In the genomic region with DNA sequence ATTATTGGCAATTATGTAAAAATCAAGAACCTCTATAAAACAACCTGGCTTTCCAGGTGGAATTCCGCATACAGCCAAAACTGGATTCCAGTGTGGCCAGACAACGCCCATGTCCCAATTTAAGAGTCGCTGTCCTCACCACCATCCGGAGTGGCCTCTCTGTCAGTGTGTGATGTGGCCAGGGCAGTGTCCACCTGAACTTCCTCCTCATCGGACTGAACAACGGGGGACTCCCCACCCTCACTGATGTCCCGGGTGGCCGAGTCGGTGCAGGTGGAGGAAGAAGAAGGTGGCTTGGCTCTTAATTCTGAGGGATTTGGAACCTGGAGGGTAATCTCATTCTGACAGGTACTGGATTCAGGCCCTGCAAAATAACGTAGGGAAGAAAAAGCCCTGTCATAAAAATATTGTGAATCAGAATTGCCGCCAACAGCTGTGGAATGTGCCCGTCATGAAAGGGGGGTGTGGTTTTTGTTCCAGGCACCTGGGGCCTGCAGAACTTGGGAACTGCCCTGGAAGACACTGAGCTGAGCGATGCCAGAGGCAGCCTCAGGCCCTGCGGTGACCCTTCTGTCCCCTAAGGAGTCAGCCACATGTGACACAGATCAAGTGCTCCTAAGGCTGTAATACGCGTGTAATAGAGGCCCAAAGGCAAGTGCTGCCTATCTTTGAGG, we compare ENCODE assay signal across 12 cellular contexts.
DNase-seq lines count a peak whose midpoint lies in the region; ATAC-seq lines count a peak whose summit lies in the region.
"Had no signal": no experiment of that assay in that cellular context is flagged by ENCODE, and none has a peak within 500 bp of the region (broad histone marks: within the 10 kb centered on the region; RNA-seq: fewer than 3 reads in every experiment).

No MANE protein-coding gene starts in this region.

- H3K36me3 Mint-ChIP-seq in activated T-helper 2 cell treated with anti-CD3 and anti-CD28 coated beads, Interferon-gamma antibody, Interleukin-2, Interleukin-4, amounts not matched to agents 10 μg/mL and 5 μg/mL and 100 μg/mL, durations not matched to agents 14 hours and 24 hours and 36 hours (ENCODE audit: low read depth), result peaks cover 82% of the 10 kb centered on the region
- peaks cover 70 to 91% of the 10 kb centered on the region in 2 donors for H3K36me3 Mint-ChIP-seq in stimulated activated naive B cell treated with anti-CD40 and anti-IgM and Interleukin-4, amounts not matched to agents 10 μg/mL and 1 μg/mL and 100 μg/mL, for 72 hours

- DNase-seq in activated effector memory CD4-positive, alpha-beta T cell treated with anti-CD3 and anti-CD28 coated beads, Interleukin-2, amount 50 U/mL, for 16 hours, result peak; percentile 54
- no peak for DNase-seq in activated effector memory CD4-positive, alpha-beta T cell treated with Interleukin-2 at 50 U/mL for 16 hours
- no peak for DNase-seq in activated T-helper 2 cell treated with anti-CD3 and anti-CD28 coated beads, Interferon-gamma antibody, Interleukin-2, Interleukin-4, amounts not matched to agents 10 μg/mL and 5 μg/mL and 100 μg/mL, durations not matched to agents 14 hours and 24 hours and 36 hours (ENCODE audit: low spot score)
- DNase-seq in left lobe of liver (ENCODE audit: low spot score), result peak; percentile 32
- no peak for DNase-seq in stimulated activated naive B cell treated with anti-CD40 and anti-IgM and Interleukin-4, amounts not matched to agents 10 μg/mL and 1 μg/mL and 100 μg/mL, for 72 hours
- DNase-seq in NCI-H1436 (lab: John Stamatoyannopoulos, UW), result no peak
- DNase-seq in UCSD-AML1 (lab: John Stamatoyannopoulos, UW; ENCODE audit: unreplicated experiment), result no peak
- DNase-seq: DMS 273 treated with DMSO at 0.1 percent for 48 hours, NCI-H2107, occipital lobe had no signal

- ATAC-seq in left lobe of liver (no peak), GM18868 (IDR thresholded peaks at IDR 0.05; ENCODE audit: unreplicated experiment) (no peak)
- ATAC-seq in stimulated activated naive B cell treated with anti-CD40 and anti-IgM and Interleukin-4, amounts not matched to agents 10 μg/mL and 1 μg/mL and 100 μg/mL, for 72 hours (replicated peaks), result no peak

- H3K4me1 Mint-ChIP-seq in activated T-helper 2 cell treated with anti-CD3 and anti-CD28 coated beads, Interferon-gamma antibody, Interleukin-2, Interleukin-4, amounts not matched to agents 10 μg/mL and 5 μg/mL and 100 μg/mL, durations not matched to agents 14 hours and 24 hours and 36 hours (ENCODE audit: low read depth), result peaks cover 12% of the 10 kb centered on the region
- H3K4me1 Mint-ChIP-seq in stimulated activated naive B cell treated with anti-CD40 and anti-IgM and Interleukin-4, amounts not matched to agents 10 μg/mL and 1 μg/mL and 100 μg/mL, for 72 hours, result peaks cover 29 to 31% of the 10 kb centered on the region in 2 donors

- no peaks in the 10 kb centered on the region for H3K27me3 Mint-ChIP-seq in activated T-helper 2 cell treated with anti-CD3 and anti-CD28 coated beads, Interferon-gamma antibody, Interleukin-2, Interleukin-4, amounts not matched to agents 10 μg/mL and 5 μg/mL and 100 μg/mL, durations not matched to agents 14 hours and 24 hours and 36 hours (ENCODE audit: low read depth)
- no peaks in the 10 kb centered on the region for H3K27me3 Mint-ChIP-seq in stimulated activated naive B cell treated with anti-CD40 and anti-IgM and Interleukin-4, amounts not matched to agents 10 μg/mL and 1 μg/mL and 100 μg/mL, for 72 hours

- peak overlapping the region; percentile 28 for H3K27ac Mint-ChIP-seq in activated T-helper 2 cell treated with anti-CD3 and anti-CD28 coated beads, Interferon-gamma antibody, Interleukin-2, Interleukin-4, amounts not matched to agents 10 μg/mL and 5 μg/mL and 100 μg/mL, durations not matched to agents 14 hours and 24 hours and 36 hours
- peak overlapping the region; percentile 92 for H3K27ac Mint-ChIP-seq in stimulated activated naive B cell treated with anti-CD40 and anti-IgM and Interleukin-4, amounts not matched to agents 10 μg/mL and 1 μg/mL and 100 μg/mL, for 72 hours
- H3K27ac Mint-ChIP-seq: T-helper 2 cell treated with Interferon-gamma antibody and Interleukin-4, amounts not matched to agents 5 μg/mL and 100 μg/mL, for 36 hours had no signal

- intact Hi-C loops in activated T-helper 2 cell treated with anti-CD3 and anti-CD28 coated beads, Interferon-gamma antibody, Interleukin-2, Interleukin-4, amounts not matched to agents 10 μg/mL and 5 μg/mL and 100 μg/mL, durations not matched to agents 14 hours and 24 hours and 36 hours (cut with micrococcal nuclease), result loop anchor here (5.0 to 10.0 kb wide), 2 partner anchors 99 to 682 kb away; no protein-coding TSS in a partner anchor

- no peak overlapping the region for H3K4me3 Mint-ChIP-seq in activated T-helper 2 cell treated with anti-CD3 and anti-CD28 coated beads, Interferon-gamma antibody, Interleukin-2, Interleukin-4, amounts not matched to agents 10 μg/mL and 5 μg/mL and 100 μg/mL, durations not matched to agents 14 hours and 24 hours and 36 hours (ENCODE audit: low read depth)
- no peak overlapping the region for H3K4me3 Mint-ChIP-seq in stimulated activated naive B cell treated with anti-CD40 and anti-IgM and Interleukin-4, amounts not matched to agents 10 μg/mL and 1 μg/mL and 100 μg/mL, for 72 hours
- H3K4me3 Mint-ChIP-seq: T-helper 2 cell treated with Interferon-gamma antibody and Interleukin-4, amounts not matched to agents 5 μg/mL and 100 μg/mL, for 36 hours had no signal

- H3K9me3 Mint-ChIP-seq in activated T-helper 2 cell treated with anti-CD3 and anti-CD28 coated beads, Interferon-gamma antibody, Interleukin-2, Interleukin-4, amounts not matched to agents 10 μg/mL and 5 μg/mL and 100 μg/mL, durations not matched to agents 14 hours and 24 hours and 36 hours, result no peaks in the 10 kb centered on the region
- no peaks in the 10 kb centered on the region for H3K9me3 Mint-ChIP-seq in stimulated activated naive B cell treated with anti-CD40 and anti-IgM and Interleukin-4, amounts not matched to agents 10 μg/mL and 1 μg/mL and 100 μg/mL, for 72 hours
- H3K9me3 Mint-ChIP-seq: T-helper 2 cell treated with Interferon-gamma antibody and Interleukin-4, amounts not matched to agents 5 μg/mL and 100 μg/mL, for 36 hours had no signal

Comparison
In these comparisons a context has a peak if more than half of its experiments do, and no peak if none do; other contexts are left out.
1. DNase-seq: peak in activated effector memory CD4-positive, alpha-beta T cell treated with anti-CD3 and anti-CD28 coated beads, Interleukin-2, amount 50 U/mL, for 16 hours (single experiment) and left lobe of liver (single experiment); none in activated effector memory CD4-positive, alpha-beta T cell treated with Interleukin-2 at 50 U/mL for 16 hours (single experiment), activated T-helper 2 cell treated with anti-CD3 and anti-CD28 coated beads, Interferon-gamma antibody, Interleukin-2, Interleukin-4, amounts not matched to agents 10 μg/mL and 5 μg/mL and 100 μg/mL, durations not matched to agents 14 hours and 24 hours and 36 hours (single experiment), stimulated activated naive B cell treated with anti-CD40 and anti-IgM and Interleukin-4, amounts not matched to agents 10 μg/mL and 1 μg/mL and 100 μg/mL, for 72 hours (single experiment), NCI-H1436 (single experiment) and UCSD-AML1 (single experiment).